In genomic region chr10:119542990-119543813, GRCh38 we compare ENCODE assay signal across 1 cellular context.
TF ChIP-seq lines count a peak whose summit lies in the region.

No MANE protein-coding gene starts in this region.

TF ChIP-seq in GM12878, 131 proteins besides CTCF, POLR2A, EP300 and RAD21 (continued from another document and continues in another):
- TF ChIP-seq POLR2AphosphoS2 (IDR thresholded peaks at IDR 0.05; ENCODE audit: low read depth, low read length) (no peak), ETV6 (conservative IDR thresholded peaks at IDR 0.05 in 1 of 2, IDR thresholded peaks at IDR 0.05 in 1 of 2; ENCODE audit: borderline replicate concordance in 1 of 2, low read depth in 1 of 2) (peak in 1 of 2 experiments; percentile 6; a peak in 1 of 4 replicates), NFYA (IDR thresholded peaks at IDR 0.05; ENCODE audit: borderline replicate concordance, low read depth, low read length) (no peak), CHD4 (IDR thresholded peaks at IDR 0.05) (no peak), ESRRA (IDR thresholded peaks at IDR 0.05; ENCODE audit: low read length) (no peak), SIN3A (IDR thresholded peaks at IDR 0.05; ENCODE audit: low read depth, low read length) (peak; percentile 0; the same call in 1 of the 2 replicates), SUPT20H (IDR thresholded peaks at IDR 0.05; ENCODE audit: borderline replicate concordance, control insufficient read depth, low read depth, low read length) (no peak), DPF2 (IDR thresholded peaks at IDR 0.05) (no peak; the same call in 1 of the 2 replicates), SMC3 (IDR thresholded peaks at IDR 0.05; ENCODE audit: borderline replicate concordance, low read length) (peak; percentile 52; the same call in 1 of the 2 replicates), FOS (IDR thresholded peaks at IDR 0.05; ENCODE audit: borderline replicate concordance, extremely low read depth, insufficient read length) (no peak), CHD2 (IDR thresholded peaks at IDR 0.05; ENCODE audit: borderline replicate concordance, low read depth, low read length) (no peak), ZZZ3 (IDR thresholded peaks at IDR 0.05; ENCODE audit: control insufficient read depth, insufficient read length, low read depth) (no peak), CREB1 (IDR thresholded peaks at IDR 0.05; ENCODE audit: low read depth) (no peak), NBN (IDR thresholded peaks at IDR 0.05) (no peak), LARP7 (IDR thresholded peaks at IDR 0.05) (peak; percentile 72; the same call in 1 of the 2 replicates), ZNF384 (IDR thresholded peaks at IDR 0.05; ENCODE audit: borderline replicate concordance, low read depth, low read length) (no peak), MYC (IDR thresholded peaks at IDR 0.05; ENCODE audit: insufficient read depth, insufficient read length, insufficient replicate concordance, low read length, severe bottlenecking) (no peak), ZNF622 (IDR thresholded peaks at IDR 0.05) (no peak), MXI1 (IDR thresholded peaks at IDR 0.05; ENCODE audit: low read depth, low read length) (peak; percentile 78), HCFC1 (IDR thresholded peaks at IDR 0.05; ENCODE audit: low read length) (no peak), STAT3 (IDR thresholded peaks at IDR 0.05; ENCODE audit: low read depth, low read length) (no peak), ZBTB33 (IDR thresholded peaks at IDR 0.05) (no peak), RB1 (IDR thresholded peaks at IDR 0.05; ENCODE audit: borderline replicate concordance) (peak; percentile 86; the same call in 1 of the 2 replicates), STAT1 (conservative IDR thresholded peaks at IDR 0.05) (peak; percentile 67; the same call in 1 of the 2 replicates), ZBTB11 (CRISPR knock-in tag; IDR thresholded peaks at IDR 0.05) (no peak), JUNB (IDR thresholded peaks at IDR 0.05) (no peak), E4F1 (IDR thresholded peaks at IDR 0.05; ENCODE audit: borderline replicate concordance, partially characterized antibody) (no peak), ZNF207 (IDR thresholded peaks at IDR 0.05; ENCODE audit: borderline replicate concordance) (0 out of 2 replicates have a peak, but pooled peaks have one; percentile 47), ATF2 (IDR thresholded peaks at IDR 0.05; ENCODE audit: low read length) (no peak), TCF12 (IDR thresholded peaks at IDR 0.05; ENCODE audit: low read depth, low read length) (no peak), RELA (IDR thresholded peaks at IDR 0.05; ENCODE audit: borderline replicate concordance, partially characterized antibody) (no peak), RAD51 (IDR thresholded peaks at IDR 0.05) (peak; percentile 23; the same call in 1 of the 2 replicates), IRF3 (IDR thresholded peaks at IDR 0.05) (no peak), YY1 (IDR thresholded peaks at IDR 0.05; ENCODE audit: low read depth, low read length) (0 out of 2 replicates have a peak, but pooled peaks have one; percentile 33), BCLAF1 (IDR thresholded peaks at IDR 0.05) (0 out of 2 replicates have a peak, but pooled peaks have one; percentile 47), SREBF1 (IDR thresholded peaks at IDR 0.05; ENCODE audit: low read length) (no peak), CBFB (IDR thresholded peaks at IDR 0.05; ENCODE audit: low read depth) (no peak), PML (IDR thresholded peaks at IDR 0.05; ENCODE audit: low read length) (no peak), HSF1 (IDR thresholded peaks at IDR 0.05; ENCODE audit: low read depth, low read length) (no peak), SMAD5 (IDR thresholded peaks at IDR 0.05; ENCODE audit: low read depth) (no peak), GATAD2B (conservative IDR thresholded peaks at IDR 0.05; ENCODE audit: low read depth) (peak; percentile 93; the same call in 1 of the 2 replicates), ATF3 (IDR thresholded peaks at IDR 0.05; ENCODE audit: borderline replicate concordance, extremely low read depth, low read depth, low read length) (no peak), ZBED1 (IDR thresholded peaks at IDR 0.05; ENCODE audit: borderline replicate concordance) (no peak), RCOR1 (conservative IDR thresholded peaks at IDR 0.05; ENCODE audit: low read depth, low read length) (0 out of 2 replicates have a peak, but pooled peaks have one; percentile 5), MLLT1 (IDR thresholded peaks at IDR 0.05) (no peak), SIX5 (IDR thresholded peaks at IDR 0.05; ENCODE audit: low read depth, low read length, severe bottlenecking) (no peak), MEF2B (IDR thresholded peaks at IDR 0.05; ENCODE audit: partially characterized antibody, poor library complexity, severe bottlenecking) (peak; percentile 44), FOXM1 (IDR thresholded peaks at IDR 0.05; ENCODE audit: low read depth, low read length) (no peak; the same call in 1 of the 2 replicates), CEBPB (IDR thresholded peaks at IDR 0.05; ENCODE audit: borderline replicate concordance in 1 of 2, low read depth in 2 of 2, low read length in 2 of 2) (no peak)
